ENCODE assay signal across 33 cellular contexts in genomic region chrX:40331766-40332165, GRCh38.
"Had no signal": no experiment of that assay in that cellular context is flagged by ENCODE, and none has a peak within 500 bp of the region (broad histone marks: within the 10 kb centered on the region; RNA-seq: fewer than 3 reads in every experiment).

No MANE protein-coding gene starts in this region.

- H3K4me3 ChIP-seq: ascending aorta, breast epithelium, cardiac muscle cell, coronary artery, dorsolateral prefrontal cortex had no signal

- DNase-seq: activated CD4-positive, alpha-beta memory T cell treated with anti-CD3 and anti-CD28 coated beads, Interleukin-2, amount 10 ng/mL, durations not matched to agents 7 days and 5 days; activated CD4-positive, alpha-beta T cell treated with anti-CD3 and anti-CD28 coated beads for 36 hours; activated CD4-positive, alpha-beta T cell treated with anti-CD3 and anti-CD28 coated beads, Interleukin-2, amount 10 ng/mL, durations not matched to agents 24 days and 14 days; activated CD4-positive, alpha-beta T cell treated with anti-CD3 and anti-CD28 coated beads, Interleukin-2, amount 50 U/mL, for 4 hours; activated CD4-positive, CD25-positive, alpha-beta regulatory T cell; activated CD4-positive, CD25-positive, alpha-beta regulatory T cell treated with anti-CD3 and anti-CD28 coated beads, Interleukin-2, amount 50 U/mL, for 72 hours; activated CD8-positive, alpha-beta memory T cell treated with anti-CD3 and anti-CD28 coated beads, Interleukin-2, amount 50 U/mL, for 48 hours; activated effector memory CD4-positive, alpha-beta T cell treated with Interleukin-2 at 50 U/mL for 16 hours; activated gamma-delta T cell treated with Interleukin-2 at 50 U/mL for 16 hours; activated naive CD4-positive, alpha-beta T cell treated with Interleukin-2 at 50 U/mL for 16 hours; activated naive CD8-positive, alpha-beta T cell treated with anti-CD3 and anti-CD28 coated beads, Interleukin-2, amount 10 ng/mL, durations not matched to agents 7 days and 5 days; activated T-cell treated with anti-CD3 and anti-CD28 coated beads for 4 hours; activated T-cell treated with anti-CD3 and anti-CD28 coated beads, Interleukin-2, amount 50 U/mL, for 24 hours; central memory CD4-positive, alpha-beta T cell; cerebellar nuclear complex; dorsolateral prefrontal cortex; effector memory CD4-positive, alpha-beta T cell; endodermal cell; foreskin fibroblast; head of caudate nucleus; hippocampal formation; T-helper 2 cell had no signal

- ATAC-seq: activated CD4-positive, alpha-beta T cell treated with anti-CD3 and anti-CD28 coated beads for 36 hours; activated naive CD4-positive, alpha-beta T cell treated with anti-CD3 and anti-CD28 coated beads, Interleukin-2, amount 50 U/mL, for 72 hours; activated T-helper 17 cell treated with anti-CD3 and anti-CD28 coated beads, Interleukin-2, amount 50 U/mL, for 72 hours; esophagus mucosa had no signal

- H3K4me3 Mint-ChIP-seq: activated CD4-positive, alpha-beta memory T cell treated with anti-CD3 and anti-CD28 coated beads, Interleukin-2, amount 10 ng/mL, durations not matched to agents 7 days and 5 days; activated CD4-positive, alpha-beta T cell treated with anti-CD3 and anti-CD28 coated beads for 36 hours; activated CD4-positive, alpha-beta T cell treated with anti-CD3 and anti-CD28 coated beads, Interleukin-2, amount 10 ng/mL, durations not matched to agents 24 days and 14 days; activated naive CD8-positive, alpha-beta T cell treated with anti-CD3 and anti-CD28 coated beads, Interleukin-2, amount 10 ng/mL, durations not matched to agents 7 days and 5 days; activated T-cell treated with anti-CD3 and anti-CD28 coated beads, Interleukin-2, amount 50 U/mL, for 24 hours; activated T-helper 17 cell treated with anti-CD3 and anti-CD28 coated beads, Interleukin-2, amount 50 U/mL, for 72 hours; brain; dendritic cell treated with granulocyte-macrophage colony-stimulating factor and Interleukin-4, amounts not matched to agents 40 ng/mL and 50 ng/mL, for 4 days; endodermal cell had no signal

- H3K4me1 Mint-ChIP-seq: activated CD4-positive, alpha-beta T cell treated with anti-CD3 and anti-CD28 coated beads, Interleukin-2, amount 10 ng/mL, durations not matched to agents 24 days and 14 days; activated naive CD8-positive, alpha-beta T cell treated with anti-CD3 and anti-CD28 coated beads, Interleukin-2, amount 10 ng/mL, durations not matched to agents 7 days and 5 days; activated T-helper 17 cell treated with anti-CD3 and anti-CD28 coated beads, Interleukin-2, amount 50 U/mL, for 72 hours; brain had no signal

- H3K36me3 ChIP-seq: ascending aorta, breast epithelium, cardiac muscle cell had no signal

- H3K9me3 ChIP-seq: ascending aorta had no signal

- H3K36me3 Mint-ChIP-seq: activated naive CD4-positive, alpha-beta T cell treated with anti-CD3 and anti-CD28 coated beads, Interleukin-2, amount 50 U/mL, for 72 hours; brain had no signal

- H3K9me3 Mint-ChIP-seq: activated CD4-positive, alpha-beta memory T cell treated with anti-CD3 and anti-CD28 coated beads, Interleukin-2, amount 10 ng/mL, durations not matched to agents 7 days and 5 days; activated CD4-positive, alpha-beta T cell treated with anti-CD3 and anti-CD28 coated beads, Interleukin-2, amount 10 ng/mL, durations not matched to agents 24 days and 14 days; activated naive CD4-positive, alpha-beta T cell treated with anti-CD3 and anti-CD28 coated beads, Interleukin-2, amount 50 U/mL, for 72 hours; activated T-helper 17 cell treated with anti-CD3 and anti-CD28 coated beads, Interleukin-2, amount 50 U/mL, for 72 hours; dendritic cell treated with granulocyte-macrophage colony-stimulating factor and Interleukin-4, amounts not matched to agents 40 ng/mL and 50 ng/mL, for 4 days had no signal

- H3K27ac ChIP-seq: ascending aorta, breast epithelium, cardiac muscle cell, coronary artery, dorsolateral prefrontal cortex had no signal

- H3K27me3 Mint-ChIP-seq: activated CD4-positive, alpha-beta memory T cell treated with anti-CD3 and anti-CD28 coated beads, Interleukin-2, amount 10 ng/mL, durations not matched to agents 7 days and 5 days; activated CD4-positive, alpha-beta T cell treated with anti-CD3 and anti-CD28 coated beads for 36 hours; activated naive CD8-positive, alpha-beta T cell treated with anti-CD3 and anti-CD28 coated beads, Interleukin-2, amount 10 ng/mL, durations not matched to agents 7 days and 5 days; activated T-helper 17 cell treated with anti-CD3 and anti-CD28 coated beads, Interleukin-2, amount 50 U/mL, for 72 hours; dendritic cell treated with granulocyte-macrophage colony-stimulating factor and Interleukin-4, amounts not matched to agents 40 ng/mL and 50 ng/mL, for 4 days had no signal

- H3K27me3 ChIP-seq: ascending aorta, cardiac muscle cell had no signal

- H3K4me1 ChIP-seq: ascending aorta, breast epithelium had no signal

- FAIRE-seq: frontal cortex, TTC549 had no signal
